ENCODE assay signal across 8 cellular contexts in the genomic region with DNA sequence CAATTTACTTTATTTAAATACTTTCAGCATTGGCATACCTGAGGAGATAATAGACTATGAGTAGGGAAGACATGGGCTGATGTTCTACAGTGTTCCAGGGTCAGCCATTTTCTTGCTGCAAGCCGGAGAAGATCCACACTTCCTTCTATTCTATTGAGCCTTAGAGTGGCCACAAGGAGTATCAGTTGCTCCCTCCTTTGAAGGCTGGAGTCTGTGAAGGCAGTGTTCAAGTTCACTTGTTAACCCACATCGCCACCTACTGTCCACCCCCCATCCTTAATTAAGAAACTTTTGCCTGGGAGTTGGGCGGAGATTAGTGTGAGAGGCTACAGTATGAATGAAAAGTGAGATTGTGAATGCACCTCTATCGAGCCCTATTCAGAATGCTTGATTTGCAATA.
DNase-seq lines count a peak whose midpoint lies in the region; ATAC-seq lines count a peak whose summit lies in the region.

No MANE protein-coding gene starts in this region.

- H3K4me3 Mint-ChIP-seq in immature natural killer cell, result no peak overlapping the region

- ATAC-seq in GM19452 (IDR thresholded peaks at IDR 0.05; ENCODE audit: unreplicated experiment), result peak; percentile 76

- H3K27ac ChIP-seq in caudate nucleus (ENCODE audit: low read depth, low read length), result no peak overlapping the region

- DNase-seq in DMS114 treated with DMSO at 0.1 percent for 48 hours (lab: John Stamatoyannopoulos, UW; ENCODE audit: unreplicated experiment) (peak; percentile 38), KBM-7 (peak; percentile 73), NOMO-1 treated with DMSO at 0.1 percent for 48 hours (lab: John Stamatoyannopoulos, UW; ENCODE audit: unreplicated experiment) (peak; percentile 45), caudate nucleus (lab: John Stamatoyannopoulos, UW) (peak in 38 of 61 donors; percentile 2 to 75 (median 28)), medulla oblongata (ENCODE audit: extremely low spot score) (peak; percentile 78), immature natural killer cell (no peak)
- no peak for DNase-seq in activated CD4-positive, CD25-positive, alpha-beta regulatory T cell treated with anti-CD3 and anti-CD28 coated beads, Interleukin-2, amount 50 U/mL, for 72 hours

- no peak overlapping the region for H3K27ac Mint-ChIP-seq in immature natural killer cell

- H3K9me3 Mint-ChIP-seq in immature natural killer cell, result peaks cover 0 to 17% (median 8%) of the 10 kb centered on the region in 6 donors

- no peaks in the 10 kb centered on the region for H3K36me3 Mint-ChIP-seq in immature natural killer cell

- no peaks in the 10 kb centered on the region for H3K4me1 Mint-ChIP-seq in immature natural killer cell

- in situ Hi-C loops in KBM-7 (cut with MboI; ENCODE audit: low pct_unique_long_range_greater_than_20kb, low sequenced_read_pairs), result no loop called here

- H3K27me3 Mint-ChIP-seq in immature natural killer cell (ENCODE audit: low read depth in 3 of 3), result no peaks in the 10 kb centered on the region

Comparison
In these comparisons a context has a peak if more than half of its experiments do, and no peak if none do; other contexts are left out.
1. DNase-seq: peak in DMS114 treated with DMSO at 0.1 percent for 48 hours (single experiment), KBM-7 (single experiment), NOMO-1 treated with DMSO at 0.1 percent for 48 hours (single experiment), caudate nucleus (38 of 61) and medulla oblongata (single experiment); none in activated CD4-positive, CD25-positive, alpha-beta regulatory T cell treated with anti-CD3 and anti-CD28 coated beads, Interleukin-2, amount 50 U/mL, for 72 hours (single experiment) and immature natural killer cell (0 of 3).